8 cellular contexts compared by ENCODE assay signal in the genomic region with DNA sequence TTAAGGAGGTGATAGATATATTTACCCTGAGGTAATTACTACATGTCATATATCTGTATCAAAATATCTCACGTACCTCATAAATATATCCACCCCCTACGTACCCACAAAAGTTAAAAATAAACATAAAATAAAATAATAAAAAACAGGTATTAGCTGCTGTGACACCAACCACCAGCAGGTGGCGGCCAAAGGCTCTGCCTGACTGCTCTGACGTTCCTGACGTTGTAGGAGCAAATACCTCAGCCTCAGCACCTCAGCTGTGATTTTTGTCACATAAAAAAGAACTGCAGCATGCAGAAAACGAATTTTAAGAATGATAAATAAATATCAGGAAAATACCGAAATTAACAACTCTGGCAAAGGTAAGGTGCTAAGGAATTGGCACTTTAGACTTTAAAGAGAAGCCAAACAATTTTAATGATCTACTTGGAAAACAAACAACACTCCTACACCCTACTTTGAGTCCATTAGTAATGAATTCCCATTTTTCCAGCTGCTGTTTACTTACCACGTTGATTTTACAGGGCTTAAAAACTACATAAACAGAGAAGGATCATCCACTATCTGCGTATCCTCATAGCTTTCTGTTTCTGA.
A peak's percentile ranks its signal among the peaks of the same experiment; 100 is the strongest.
DNase-seq lines count a peak whose midpoint lies in the region; ATAC-seq lines count a peak whose summit lies in the region.

No MANE protein-coding gene starts in this region.

- no peak overlapping the region for H3K27ac Mint-ChIP-seq in memory B cell

- H3K4me1 Mint-ChIP-seq in memory B cell, result peaks cover 26% of the 10 kb centered on the region

- DNase-seq in COR-L47 (lab: John Stamatoyannopoulos, UW) (peak; percentile 21), NCI-H146 treated with DMSO at 0.1 percent for 48 hours (lab: John Stamatoyannopoulos, UW; ENCODE audit: unreplicated experiment) (peak; percentile 7), dermis blood vessel endothelial cell (peak; percentile 72), memory B cell (ENCODE audit: low spot score in 2 of 2) (peak; percentile 44 to 53)
- peak; percentile 28 for DNase-seq in activated CD4-positive, CD25-positive, alpha-beta regulatory T cell treated with anti-CD3 and anti-CD28 coated beads, Interleukin-2, amount 50 U/mL, for 16 hours (ENCODE audit: low read depth, low spot score)
- DNase-seq in stimulated activated CD8-positive, alpha-beta memory T cell treated with anti-CD3 and anti-CD28 coated beads, Interleukin-2, amount 100 ng/mL, for 48 hours (ENCODE audit: low read depth in 2 of 2), result peak; percentile 19

- H3K9me3 Mint-ChIP-seq in memory B cell, result no peaks in the 10 kb centered on the region

- H3K4me3 Mint-ChIP-seq in memory B cell, result no peak overlapping the region

- peak; percentile 75 for ATAC-seq in GM21528 (IDR thresholded peaks at IDR 0.05; ENCODE audit: low FRiP score, unreplicated experiment)
- ATAC-seq in memory B cell (ENCODE audit: low read depth), result peak; percentile 70
- ATAC-seq in HG03025 (IDR thresholded peaks at IDR 0.05; ENCODE audit: low FRiP score, unreplicated experiment), result no peak

- no peaks in the 10 kb centered on the region for H3K36me3 Mint-ChIP-seq in memory B cell

- peaks cover 2% of the 10 kb centered on the region for H3K27me3 Mint-ChIP-seq in memory B cell

Comparison
In these comparisons a context has a peak if more than half of its experiments do, and no peak if none do; other contexts are left out.
1. DNase-seq: peak in every context shown above with its lines; median percentile 72 in dermis blood vessel endothelial cell; 48 in memory B cell; 28 in activated CD4-positive, CD25-positive, alpha-beta regulatory T cell treated with anti-CD3 and anti-CD28 coated beads, Interleukin-2, amount 50 U/mL, for 16 hours; 21 in COR-L47; 19 in stimulated activated CD8-positive, alpha-beta memory T cell treated with anti-CD3 and anti-CD28 coated beads, Interleukin-2, amount 100 ng/mL, for 48 hours; 7 in NCI-H146 treated with DMSO at 0.1 percent for 48 hours.